ENCODE assay signal across 20 cellular contexts in the genomic region with DNA sequence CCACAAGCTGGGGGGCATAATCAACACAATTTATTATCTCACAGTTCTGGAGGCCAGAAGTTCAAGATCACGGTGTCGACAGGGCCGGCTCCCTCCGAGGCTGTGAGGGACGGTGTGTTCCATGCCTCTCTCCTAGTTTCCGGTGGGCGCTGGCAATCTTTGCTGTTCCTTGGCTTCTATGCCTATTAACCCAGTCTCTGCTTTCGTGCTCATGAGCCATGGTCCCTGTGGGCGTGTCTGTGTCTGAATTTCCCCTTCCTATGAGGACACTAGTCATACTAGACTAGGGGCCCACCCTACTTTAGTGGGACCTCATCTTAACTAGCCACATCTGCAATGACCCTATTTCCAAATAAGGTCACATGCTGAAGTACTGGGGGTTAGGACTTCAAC. TPM values are rescaled to one million over a fixed set of nuclear protein-coding genes. Genes with fewer than 3 reads are reported as not detected.
DNase-seq lines count a peak whose midpoint lies in the region; ATAC-seq and TF ChIP-seq lines count a peak whose summit lies in the region.
"Had no signal": no experiment of that assay in that cellular context is flagged by ENCODE, and none has a peak within 500 bp of the region (broad histone marks: within the 10 kb centered on the region; RNA-seq: fewer than 3 reads in every experiment).

No MANE protein-coding gene starts in this region.

- peak; percentile 78 for ATAC-seq in activated naive CD8-positive, alpha-beta T cell treated with anti-CD3 and anti-CD28 coated beads, Interleukin-2, amount 50 U/mL, for 24 hours
- ATAC-seq in stimulated activated naive B cell treated with anti-CD40 and anti-IgM and Interleukin-4, amounts not matched to agents 10 μg/mL and 1 μg/mL and 100 μg/mL, for 72 hours (replicated peaks), result peak; percentile 72 to 81
- ATAC-seq: Panc1 had no signal

- peaks cover 48 to 53% of the 10 kb centered on the region in 2 donors for H3K36me3 Mint-ChIP-seq in CD14-positive monocyte
- peaks cover 2% of the 10 kb centered on the region for H3K36me3 Mint-ChIP-seq in activated naive CD8-positive, alpha-beta T cell treated with anti-CD3 and anti-CD28 coated beads, Interleukin-2, amount 50 U/mL, for 24 hours (ENCODE audit: low read depth)
- peaks cover 8 to 17% of the 10 kb centered on the region in 2 donors for H3K36me3 Mint-ChIP-seq in stimulated activated naive B cell treated with anti-CD40 and anti-IgM and Interleukin-4, amounts not matched to agents 10 μg/mL and 1 μg/mL and 100 μg/mL, for 72 hours
- peaks cover 14% of the 10 kb centered on the region for H3K36me3 Mint-ChIP-seq in nephron progenitor cell (ENCODE audit: low read depth)

- H3K27me3 Mint-ChIP-seq in CD14-positive monocyte (ENCODE audit: low read depth in 3 of 3) (no peaks in the 10 kb centered on the region), nephron progenitor cell (ENCODE audit: low read depth, poor library complexity) (no peaks in the 10 kb centered on the region)
- H3K27me3 Mint-ChIP-seq in activated naive CD8-positive, alpha-beta T cell treated with anti-CD3 and anti-CD28 coated beads, Interleukin-2, amount 50 U/mL, for 24 hours, result no peaks in the 10 kb centered on the region
- H3K27me3 Mint-ChIP-seq in stimulated activated naive B cell treated with anti-CD40 and anti-IgM and Interleukin-4, amounts not matched to agents 10 μg/mL and 1 μg/mL and 100 μg/mL, for 72 hours, result no peaks in the 10 kb centered on the region

- intact Hi-C loops in CD14-positive monocyte (cut with micrococcal nuclease), result loop anchor here in 1 of 2 donors (2.0 kb wide), 1 partner anchor 50 kb away; no protein-coding TSS in a partner anchor

- H3K4me3 Mint-ChIP-seq in CD14-positive monocyte (no peak overlapping the region), nephron progenitor cell (no peak overlapping the region)
- H3K4me3 Mint-ChIP-seq in activated naive CD8-positive, alpha-beta T cell treated with anti-CD3 and anti-CD28 coated beads, Interleukin-2, amount 50 U/mL, for 24 hours, result no peak overlapping the region
- H3K4me3 Mint-ChIP-seq in stimulated activated naive B cell treated with anti-CD40 and anti-IgM and Interleukin-4, amounts not matched to agents 10 μg/mL and 1 μg/mL and 100 μg/mL, for 72 hours, result peak overlapping the region in 1 of 2 donors; percentile 44
- H3K4me3 Mint-ChIP-seq: CD4-positive, CD25-positive, alpha-beta regulatory T cell had no signal

- DNase-seq in CD14-positive monocyte (ENCODE audit: low spot score) (no peak), islet precursor cell (peak; percentile 10), NCI-H2081 (lab: John Stamatoyannopoulos, UW) (no peak), MV-4-11 (lab: John Stamatoyannopoulos, UW) (no peak), nephron progenitor cell (no peak)
- DNase-seq in activated naive CD8-positive, alpha-beta T cell treated with anti-CD3 and anti-CD28 coated beads, Interleukin-2, amount 50 U/mL, for 24 hours, result no peak
- DNase-seq in stimulated activated naive B cell treated with anti-CD40 and anti-IgM and Interleukin-4, amounts not matched to agents 10 μg/mL and 1 μg/mL and 100 μg/mL, for 72 hours, result no peak
- DNase-seq: activated CD4-positive, alpha-beta T cell treated with anti-CD3 and anti-CD28 coated beads, Interleukin-2, amount 50 U/mL, for 48 hours; activated naive CD4-positive, alpha-beta T cell treated with Interleukin-2 at 50 U/mL for 16 hours; activated T-cell treated with anti-CD3 and anti-CD28 coated beads, Interleukin-2, amount 50 U/mL, for 1 hour; caudate nucleus; CD4-positive, CD25-positive, alpha-beta regulatory T cell; EL; glutamatergic neuron; KBM-7; MG63; NCI-H1436; NCI-H524; occipital lobe had no signal

- no peaks in the 10 kb centered on the region for H3K9me3 Mint-ChIP-seq in CD14-positive monocyte
- H3K9me3 Mint-ChIP-seq in activated naive CD8-positive, alpha-beta T cell treated with anti-CD3 and anti-CD28 coated beads, Interleukin-2, amount 50 U/mL, for 24 hours, result no peaks in the 10 kb centered on the region
- no peaks in the 10 kb centered on the region for H3K9me3 Mint-ChIP-seq in stimulated activated naive B cell treated with anti-CD40 and anti-IgM and Interleukin-4, amounts not matched to agents 10 μg/mL and 1 μg/mL and 100 μg/mL, for 72 hours
- H3K9me3 Mint-ChIP-seq in nephron progenitor cell, result no peaks in the 10 kb centered on the region
- H3K9me3 Mint-ChIP-seq: CD4-positive, CD25-positive, alpha-beta regulatory T cell had no signal

- TF ChIP-seq CTCF in CD14-positive monocyte (IDR thresholded peaks at IDR 0.05), result no peak
- TF ChIP-seq CTCF in nephron progenitor cell (IDR thresholded peaks at IDR 0.05), result no peak

- H3K27ac Mint-ChIP-seq in CD14-positive monocyte (peak overlapping the region in 6 of 7 donors; percentile 58 to 91 (median 64)), nephron progenitor cell (no peak overlapping the region)
- peak overlapping the region; percentile 89 for H3K27ac Mint-ChIP-seq in activated naive CD8-positive, alpha-beta T cell treated with anti-CD3 and anti-CD28 coated beads, Interleukin-2, amount 50 U/mL, for 24 hours
- peak overlapping the region; percentile 82 for H3K27ac Mint-ChIP-seq in stimulated activated naive B cell treated with anti-CD40 and anti-IgM and Interleukin-4, amounts not matched to agents 10 μg/mL and 1 μg/mL and 100 μg/mL, for 72 hours
- H3K27ac Mint-ChIP-seq: CD4-positive, CD25-positive, alpha-beta regulatory T cell had no signal

- H3K4me1 Mint-ChIP-seq in CD14-positive monocyte (peaks cover 64% of the 10 kb centered on the region), nephron progenitor cell (peaks cover 66% of the 10 kb centered on the region)
- H3K4me1 Mint-ChIP-seq in activated naive CD8-positive, alpha-beta T cell treated with anti-CD3 and anti-CD28 coated beads, Interleukin-2, amount 50 U/mL, for 24 hours, result peaks cover 61% of the 10 kb centered on the region
- peaks cover 33 to 81% of the 10 kb centered on the region in 2 donors for H3K4me1 Mint-ChIP-seq in stimulated activated naive B cell treated with anti-CD40 and anti-IgM and Interleukin-4, amounts not matched to agents 10 μg/mL and 1 μg/mL and 100 μg/mL, for 72 hours

RNA-seq across cellular contexts. Expression of gene HIPK2, which starts 29.4 kb away (rescaled TPM):
- polyA plus RNA-seq in CD14-positive monocyte, result 1 to 10 TPM; 1.6 to 3.0 TPM
